Comparison of ENCODE assay signal across 14 cellular contexts in genomic region chr17:2418572-2418971, GRCh38. TPM values are rescaled to one million over a fixed set of nuclear protein-coding genes. Genes with fewer than 3 reads are reported as not detected.
DNase-seq lines count a peak whose midpoint lies in the region; ATAC-seq and TF ChIP-seq lines count a peak whose summit lies in the region.
"Had no signal": no experiment of that assay in that cellular context is flagged by ENCODE, and none has a peak within 500 bp of the region (broad histone marks: within the 10 kb centered on the region; RNA-seq: fewer than 3 reads in every experiment).

No MANE protein-coding gene starts in this region.

- H3K36me3 Mint-ChIP-seq in MCF 10A (ENCODE audit: insufficient read depth, unreplicated experiment) (peaks cover 31% of the 10 kb centered on the region), endodermal cell (ENCODE audit: low read depth) (peaks cover 61% of the 10 kb centered on the region)
- peaks cover 0 to 19% (median 4%) of the 10 kb centered on the region in 5 donors for H3K36me3 Mint-ChIP-seq in naive thymus-derived CD4-positive, alpha-beta T cell

- H4K20me1 ChIP-seq in mammary epithelial cell (ENCODE audit: insufficient read depth, low read length), result no peaks in the 10 kb centered on the region

- ATAC-seq in lower lobe of right lung (peak in 1 of 2 donors; percentile 3), upper lobe of right lung (peak; percentile 37), aorta (ENCODE audit: low FRiP score) (no peak), HG03439 (IDR thresholded peaks at IDR 0.05; ENCODE audit: unreplicated experiment) (no peak)
- no peak for ATAC-seq in naive thymus-derived CD4-positive, alpha-beta T cell
- ATAC-seq: activated T-cell treated with anti-CD3 and anti-CD28 coated beads, Interleukin-2, amount 50 U/mL, for 4 hours; esophagus mucosa had no signal

- CTCF ChIA-PET in MCF 10A (lab: Yijun Ruan, JAX), result interaction anchor here (0.6 to 14.4 kb wide), 3 partner anchors 12 to 244 kb away, joined by 3 to 309 read pairs (median 5); no protein-coding TSS in a partner anchor
- CTCF ChIA-PET in mammary epithelial cell (lab: Charles Lee; ENCODE audit: low non-redundant PET), result no interaction called here
- CTCF ChIA-PET in naive thymus-derived CD4-positive, alpha-beta T cell (lab: Charles Lee), result interaction anchor here (2.6 to 10.7 kb wide), 2 partner anchors 9 to 36 kb away, joined by 9 to 256 read pairs; no protein-coding TSS in a partner anchor

- dilution Hi-C loops in mammary epithelial cell (cut with HindIII; ENCODE audit: low sequenced_read_pairs), result loop anchor here (5.0 to 10.0 kb wide), 4 partner anchors 36 to 246 kb away; no protein-coding TSS in a partner anchor

- H3K27ac ChIP-seq in mammary epithelial cell (ENCODE audit: insufficient read depth, low read depth, low read length) (no peak overlapping the region), endodermal cell (ENCODE audit: low read depth, low read length) (no peak overlapping the region), lower lobe of right lung (peak overlapping the region; percentile 26), upper lobe of right lung (peak overlapping the region; percentile 47), aorta (ENCODE audit: low read depth in 1 of 2, low read length in 2 of 2) (no peak overlapping the region)
- no peak overlapping the region for H3K27ac ChIP-seq in naive thymus-derived CD4-positive, alpha-beta T cell (ENCODE audit: low read depth, low read length)

- BruUV-seq in MCF 10A (replicated peaks; lab: Mats Ljungman, UMichigan) (no TSS peak), mammary epithelial cell (replicated peaks; lab: Mats Ljungman, UMichigan) (no TSS peak)

- H3K4me3 ChIP-seq in mammary epithelial cell (replicated peaks in 1 of 3; ENCODE audit: insufficient read depth in 1 of 3, low read depth in 2 of 3, low read length in 3 of 3) (no peak overlapping the region), endodermal cell (ENCODE audit: low read length) (no peak overlapping the region), lower lobe of right lung (no peak overlapping the region), upper lobe of right lung (no peak overlapping the region), aorta (ENCODE audit: low read length in 2 of 2) (no peak overlapping the region)
- H3K4me3 ChIP-seq in naive thymus-derived CD4-positive, alpha-beta T cell (ENCODE audit: low read length), result no peak overlapping the region
- H3K4me3 ChIP-seq: skin epidermis had no signal

- no peaks in the 10 kb centered on the region for H3K27me3 ChIP-seq in mammary epithelial cell (ENCODE audit: insufficient read depth, low read length)
- H3K27me3 ChIP-seq in endodermal cell (ENCODE audit: control insufficient read depth, insufficient read depth, low read length, poor library complexity, severe bottlenecking), result no peaks in the 10 kb centered on the region
- no peaks in the 10 kb centered on the region for H3K27me3 ChIP-seq in lower lobe of right lung (ENCODE audit: low read depth)
- H3K27me3 ChIP-seq in upper lobe of right lung, result no peaks in the 10 kb centered on the region
- no peaks in the 10 kb centered on the region for H3K27me3 ChIP-seq in naive thymus-derived CD4-positive, alpha-beta T cell (ENCODE audit: control insufficient read depth in 2 of 2, insufficient read depth in 2 of 2, low read length in 2 of 2)
- no peaks in the 10 kb centered on the region for H3K27me3 ChIP-seq in aorta (ENCODE audit: control insufficient read depth in 1 of 2, insufficient read depth in 2 of 2, low read length in 1 of 2)

- in situ Hi-C loops in mammary epithelial cell (cut with MboI; ENCODE audit: low sequenced_read_pairs in 2 of 2), result no loop called here

- intact Hi-C loops in MCF 10A (cut with micrococcal nuclease) (no loop called here), mammary epithelial cell (cut with micrococcal nuclease) (no loop called here), lower lobe of right lung (cut with DNase I) (loop anchor here (5.0 kb wide), 1 partner anchor 36 kb away; no protein-coding TSS in a partner anchor), upper lobe of right lung (cut with DNase I) (no loop called here), aorta (cut with DNase I) (loop anchor here in 1 of 2 donors (10.0 kb wide), 1 partner anchor 84 kb away; the partner anchor contains the start of genes SGSM2 and TSR1)
- intact Hi-C loops in naive thymus-derived CD4-positive, alpha-beta T cell (cut with micrococcal nuclease), result loop anchor here in 1 of 2 donors (5.0 kb wide), 1 partner anchor 116 kb away; the partner anchor contains the start of genes SMG6 and SRR

- peak overlapping the region; percentile 27 for H3K27ac Mint-ChIP-seq in MCF 10A (ENCODE audit: low read depth, unreplicated experiment)
- peak overlapping the region; percentile 26 for H3K27ac Mint-ChIP-seq in endodermal cell
- peak overlapping the region in 1 of 9 donors; percentile 72 for H3K27ac Mint-ChIP-seq in naive thymus-derived CD4-positive, alpha-beta T cell

- no peak overlapping the region for H2AFZ ChIP-seq in mammary epithelial cell (ENCODE audit: low read depth, low read length)

- TF ChIP-seq CTCF in MCF 10A (IDR thresholded peaks at IDR 0.05; ENCODE audit: unreplicated experiment) (no peak), mammary epithelial cell (conservative IDR thresholded peaks at IDR 0.05 in 1 of 2, IDR thresholded peaks at IDR 0.05 in 1 of 2; ENCODE audit: extremely low read depth in 1 of 2, insufficient read depth in 1 of 2, low read depth in 1 of 2, low read length in 2 of 2) (no peak), endodermal cell (conservative IDR thresholded peaks at IDR 0.05) (no peak), lower lobe of right lung (IDR thresholded peaks at IDR 0.05) (no peak), upper lobe of right lung (IDR thresholded peaks at IDR 0.05) (no peak)

- no peaks in the 10 kb centered on the region for H3K9me3 ChIP-seq in mammary epithelial cell (replicated peaks; ENCODE audit: insufficient read depth, low read length)
- H3K9me3 ChIP-seq in endodermal cell (ENCODE audit: control insufficient read depth, low read length), result no peaks in the 10 kb centered on the region
- no peaks in the 10 kb centered on the region for H3K9me3 ChIP-seq in lower lobe of right lung
- H3K9me3 ChIP-seq in upper lobe of right lung, result no peaks in the 10 kb centered on the region
- H3K9me3 ChIP-seq in naive thymus-derived CD4-positive, alpha-beta T cell (ENCODE audit: control insufficient read depth in 2 of 3, low read length in 3 of 3), result no peaks in the 10 kb centered on the region
- H3K9me3 ChIP-seq in aorta (ENCODE audit: control insufficient read depth, low read length), result no peaks in the 10 kb centered on the region

- H3K27me3 Mint-ChIP-seq in MCF 10A (ENCODE audit: insufficient read depth, unreplicated experiment) (no peaks in the 10 kb centered on the region), endodermal cell (ENCODE audit: insufficient read depth) (no peaks in the 10 kb centered on the region)
- H3K27me3 Mint-ChIP-seq in naive thymus-derived CD4-positive, alpha-beta T cell, result no peaks in the 10 kb centered on the region

- 83% methylated on average over 7 of the region's 7 CpGs for WGBS in mammary epithelial cell (ENCODE audit: low coverage, missing lambda C conversion rate)
- WGBS in endodermal cell (ENCODE audit: insufficient coverage in 1 of 2, insufficient read length in 1 of 2), 2 experiments, result 92 to 94% methylated on average over 7 of the region's 7 CpGs
- 57 to 61% methylated on average over 7 of the region's 7 CpGs for WGBS in aorta, 2 donors

- H3K4me3 Mint-ChIP-seq in MCF 10A (ENCODE audit: unreplicated experiment) (no peak overlapping the region), endodermal cell (no peak overlapping the region)
- H3K4me3 Mint-ChIP-seq in naive thymus-derived CD4-positive, alpha-beta T cell, result no peak overlapping the region
- H3K4me3 Mint-ChIP-seq: activated T-cell treated with anti-CD3 and anti-CD28 coated beads, Interleukin-2, amount 50 U/mL, for 4 hours had no signal

- H3K9me3 Mint-ChIP-seq in MCF 10A (ENCODE audit: unreplicated experiment) (no peaks in the 10 kb centered on the region), endodermal cell (no peaks in the 10 kb centered on the region)
- H3K9me3 Mint-ChIP-seq in naive thymus-derived CD4-positive, alpha-beta T cell, result no peaks in the 10 kb centered on the region
- H3K9me3 Mint-ChIP-seq: activated T-cell treated with anti-CD3 and anti-CD28 coated beads, Interleukin-2, amount 50 U/mL, for 4 hours had no signal

- H3K9ac ChIP-seq in mammary epithelial cell (ENCODE audit: insufficient read depth, low read length) (no peak overlapping the region), endodermal cell (ENCODE audit: extremely low read depth, low read length, poor library complexity, severe bottlenecking) (no peak overlapping the region)

- H3K4me2 ChIP-seq in mammary epithelial cell (ENCODE audit: insufficient read depth, low read depth, low read length), result no peak overlapping the region

- H3K36me3 ChIP-seq in mammary epithelial cell (ENCODE audit: insufficient read depth, low read length) (peaks cover 11% of the 10 kb centered on the region), endodermal cell (ENCODE audit: control insufficient read depth, insufficient read depth, low read length) (peaks cover 63% of the 10 kb centered on the region), lower lobe of right lung (peaks cover 52% of the 10 kb centered on the region), upper lobe of right lung (peaks cover 47% of the 10 kb centered on the region), aorta (ENCODE audit: control insufficient read depth in 1 of 2, insufficient read depth in 2 of 2, low read length in 1 of 2) (peaks cover 0 to 7% of the 10 kb centered on the region in 2 donors)
- peaks cover 11 to 58% (median 21%) of the 10 kb centered on the region in 3 experiments for H3K36me3 ChIP-seq in naive thymus-derived CD4-positive, alpha-beta T cell (ENCODE audit: control insufficient read depth in 2 of 3, insufficient read depth in 3 of 3, low read length in 3 of 3)

- no peak for DNase-seq in MCF 10A (ENCODE audit: unreplicated experiment)
- no peak for DNase-seq in mammary epithelial cell
- DNase-seq in endodermal cell, result no peak
- DNase-seq in lower lobe of right lung, result no peak
- DNase-seq in upper lobe of right lung, result peak; percentile 45
- DNase-seq in naive thymus-derived CD4-positive, alpha-beta T cell, result no peak
- DNase-seq in aorta, result no peak
- DNase-seq: ACHN; activated T-cell treated with anti-CD3 and anti-CD28 coated beads, Interleukin-2, amount 50 U/mL, for 4 hours; Karpas-422; NCI-H2029 had no signal

- peaks cover 9% of the 10 kb centered on the region for H3K4me1 ChIP-seq in mammary epithelial cell (ENCODE audit: insufficient read depth, low read length)
- no peaks in the 10 kb centered on the region for H3K4me1 ChIP-seq in endodermal cell (ENCODE audit: control insufficient read depth, insufficient read depth, low read length)
- H3K4me1 ChIP-seq in lower lobe of right lung, result no peaks in the 10 kb centered on the region
- peaks cover 18% of the 10 kb centered on the region for H3K4me1 ChIP-seq in upper lobe of right lung
- no peaks in the 10 kb centered on the region for H3K4me1 ChIP-seq in naive thymus-derived CD4-positive, alpha-beta T cell (ENCODE audit: control insufficient read depth in 2 of 2, insufficient read depth in 2 of 2, low read length in 2 of 2)
- no peaks in the 10 kb centered on the region for H3K4me1 ChIP-seq in aorta (ENCODE audit: control insufficient read depth in 1 of 2, insufficient read depth in 2 of 2, low read length in 2 of 2)

- POLR2A ChIA-PET in MCF 10A (lab: Yijun Ruan, JAX), result interaction anchor here (0.9 to 3.8 kb wide), 5 partner anchors 12 to 67 kb away, joined by 3 to 39 read pairs (median 4); partner anchors contain the start of gene MNT
- POLR2A ChIA-PET in naive thymus-derived CD4-positive, alpha-beta T cell (lab: Charles Lee), result interaction anchor here (0.6 to 4.5 kb wide), 3 partner anchors 26 to 39 kb away, joined by 3 to 50 read pairs (median 3); no protein-coding TSS in a partner anchor

- H3K4me1 Mint-ChIP-seq in MCF 10A (ENCODE audit: insufficient read depth, unreplicated experiment) (peaks cover 6% of the 10 kb centered on the region), endodermal cell (no peaks in the 10 kb centered on the region)
- peaks cover 0 to 4% (median 0%) of the 10 kb centered on the region in 7 donors for H3K4me1 Mint-ChIP-seq in naive thymus-derived CD4-positive, alpha-beta T cell

- H3K79me2 ChIP-seq in mammary epithelial cell (ENCODE audit: insufficient read depth, low read length), result peaks cover 6% of the 10 kb centered on the region

RNA-seq across cellular contexts. Expression of gene MNT, which starts 17.7 kb away (rescaled TPM):
- total RNA-seq in MCF 10A (2022) (25.5 and 32.5 TPM in 2 replicates), mammary epithelial cell (10 to 100 TPM in 1 of 2 donors, 1 to 10 TPM in 1; 5.5 to 32.3 TPM), endodermal cell (10 to 100 TPM; 25.3 to 30.2 TPM), lower lobe of right lung (32.6 TPM), upper lobe of right lung (32.7 TPM), aorta (10 to 100 TPM; 28.3 to 35.7 TPM)
- polyA plus RNA-seq in mammary epithelial cell (4.1 TPM), aorta (1 to 10 TPM; 8.3 to 9.0 TPM)
- polyA minus RNA-seq in mammary epithelial cell, result 7.8 TPM
- polyA plus RNA-seq in endodermal cell (2013, experiment 1 of 2), result 19.1 TPM
- polyA plus RNA-seq in endodermal cell (2013, experiment 2 of 2), result 20.1 TPM
- total RNA-seq in naive thymus-derived CD4-positive, alpha-beta T cell, result 100 to 1,000 TPM in 1 of 5 experiments, 10 to 100 TPM in 4; 31.4 to 106 (median 55.5) TPM
- polyA plus RNA-seq in naive thymus-derived CD4-positive, alpha-beta T cell, result 1 to 10 TPM in 1 of 2 donors, under 1 TPM in 1; 0.65 to 1.0 TPM

Comparison
In these comparisons a context has a peak if more than half of its experiments do, and no peak if none do; other contexts are left out.
1. H3K27ac ChIP-seq: peak in lower lobe of right lung (single experiment) and upper lobe of right lung (single experiment); none in mammary epithelial cell (single experiment), endodermal cell (single experiment), naive thymus-derived CD4-positive, alpha-beta T cell (single experiment) and aorta (0 of 2).